In the genomic region with DNA sequence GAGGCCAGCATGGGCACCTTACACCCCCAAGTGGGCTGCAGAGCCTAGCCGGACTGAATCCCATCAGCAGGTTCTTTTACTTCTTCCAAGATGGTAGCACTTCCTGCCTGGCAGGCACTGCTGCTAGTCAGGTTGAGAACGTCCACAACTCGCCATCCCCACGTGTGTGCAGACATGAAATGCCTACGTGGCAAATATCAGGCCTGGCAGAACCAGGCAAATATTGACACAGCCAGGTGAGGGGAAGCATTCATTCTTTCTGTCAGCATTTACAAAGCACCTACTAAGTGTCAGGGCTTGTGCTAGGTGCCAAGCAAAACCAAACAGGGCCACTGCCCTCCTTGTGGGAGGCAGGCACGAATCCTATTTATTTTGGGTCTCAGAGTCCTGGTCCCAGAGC, we compare ENCODE assay signal across 1 cellular context.
TF ChIP-seq lines count a peak whose summit lies in the region.

No MANE protein-coding gene starts in this region.

TF ChIP-seq in HepG2, 621 proteins besides CTCF, POLR2A, EP300 and RAD21:
- TF ChIP-seq ZNF644 (CRISPR knock-in tag; IDR thresholded peaks at IDR 0.05; ENCODE audit: low read depth): 0 out of 2 replicates have a peak, but pooled peaks have one; percentile 43
- no peak for TF ChIP-seq ATAD3A (CRISPR knock-in tag; IDR thresholded peaks at IDR 0.05)
- 0 out of 2 replicates have a peak, but pooled peaks have one; percentile 34 for TF ChIP-seq TRIM24 (CRISPR knock-in tag; IDR thresholded peaks at IDR 0.05)
- TF ChIP-seq GABPA (IDR thresholded peaks at IDR 0.05; ENCODE audit: low read depth, low read length): no peak
- TF ChIP-seq GABPA (CRISPR knock-in tag; IDR thresholded peaks at IDR 0.05; ENCODE audit: low read depth): peak; percentile 64
- peak; percentile 70 for TF ChIP-seq MAFF (IDR thresholded peaks at IDR 0.05; ENCODE audit: low read depth, low read length)
- peak; percentile 90 for TF ChIP-seq ZKSCAN1 (IDR thresholded peaks at IDR 0.05; ENCODE audit: low read length)
- TF ChIP-seq ZNF12 (CRISPR knock-in tag; IDR thresholded peaks at IDR 0.05): peak; percentile 55; the same call in 1 of the 2 replicates
- peak; percentile 80 to 81 for TF ChIP-seq MAFK (conservative IDR thresholded peaks at IDR 0.05 in 1 of 2, IDR thresholded peaks at IDR 0.05 in 1 of 2; ENCODE audit: low read length in 2 of 2)
- TF ChIP-seq ZMYM3 (CRISPR knock-in tag; IDR thresholded peaks at IDR 0.05): peak; percentile 45; the same call in 1 of the 2 replicates
- no peak for TF ChIP-seq ZNF3 (CRISPR knock-in tag; IDR thresholded peaks at IDR 0.05)
- TF ChIP-seq ZNF460 (CRISPR knock-in tag; IDR thresholded peaks at IDR 0.05; ENCODE audit: borderline replicate concordance): no peak
- peak; percentile 9; the same call in 1 of the 2 replicates for TF ChIP-seq ETV5 (CRISPR knock-in tag; IDR thresholded peaks at IDR 0.05; ENCODE audit: borderline replicate concordance)
